Comparison of ENCODE assay signal across 8 cellular contexts in genomic region chr7:140479062-140479738, GRCh38. TPM values are rescaled to one million over a fixed set of nuclear protein-coding genes. Genes with fewer than 3 reads are reported as not detected.
DNase-seq lines count a peak whose midpoint lies in the region; ATAC-seq and TF ChIP-seq lines count a peak whose summit lies in the region.

Gene MKRN1, minus strand, starts transcription at chr7:140479505. Its CDS starts 161 bp downstream, at chr7:140479344.

- H3K27ac Mint-ChIP-seq in effector memory CD8-positive, alpha-beta T cell: peak within 1 kb of the TSS; percentile 92 to 95
- peak within 1 kb of the TSS; percentile 95 for H3K27ac Mint-ChIP-seq in memory B cell

- ATAC-seq in effector memory CD8-positive, alpha-beta T cell (replicated peaks): peak; percentile 84
- peak; percentile 84 for ATAC-seq in memory B cell (ENCODE audit: low read depth)

- peaks cover 20% of the 10 kb centered on the region for H3K36me3 Mint-ChIP-seq in effector memory CD8-positive, alpha-beta T cell (ENCODE audit: insufficient read depth)
- H3K36me3 Mint-ChIP-seq in memory B cell: peaks cover 3% of the 10 kb centered on the region

- no peaks in the 10 kb centered on the region for H3K27me3 Mint-ChIP-seq in effector memory CD8-positive, alpha-beta T cell
- no peaks in the 10 kb centered on the region for H3K27me3 Mint-ChIP-seq in memory B cell

- H3K4me3 Mint-ChIP-seq in effector memory CD8-positive, alpha-beta T cell: peak within 1 kb of the TSS; percentile 94 to 96
- peak within 1 kb of the TSS; percentile 100 for H3K4me3 Mint-ChIP-seq in memory B cell

- H3K9me3 Mint-ChIP-seq in effector memory CD8-positive, alpha-beta T cell: no peaks in the 10 kb centered on the region
- no peaks in the 10 kb centered on the region for H3K9me3 Mint-ChIP-seq in memory B cell

- DNase-seq in CMK (ENCODE audit: low read depth) (peak; percentile 81), GM20000 (ENCODE audit: low spot score) (peak; percentile 94), HT-29 (ENCODE audit: low spot score) (peak; percentile 95), NOMO-1 (lab: John Stamatoyannopoulos, UW; ENCODE audit: unreplicated experiment in 2 of 2) (peak; percentile 64 to 71), memory B cell (ENCODE audit: low spot score in 2 of 2) (peak; percentile 88 to 89)
- peak; percentile 88 for DNase-seq in activated CD8-positive, alpha-beta memory T cell treated with anti-CD3 and anti-CD28 coated beads for 4 hours (ENCODE audit: low read depth in 2 of 2)
- peak; percentile 83 to 85 (median 83) for DNase-seq in effector memory CD8-positive, alpha-beta T cell
- peak; percentile 85 for DNase-seq in stimulated activated CD8-positive, alpha-beta memory T cell treated with anti-CD3 and anti-CD28 coated beads, Interleukin-12 subunit alpha, Interleukin-12 subunit beta, amount 100 ng/mL, for 24 hours (ENCODE audit: extremely low read depth)

- TF ChIP-seq CTCF in GM20000 (IDR thresholded peaks at IDR 0.05; ENCODE audit: extremely low read depth, missing control alignments): no peak

- peaks cover 11 to 20% of the 10 kb centered on the region in 2 donors for H3K4me1 Mint-ChIP-seq in effector memory CD8-positive, alpha-beta T cell (ENCODE audit: low read depth in 2 of 2)
- peaks cover 16% of the 10 kb centered on the region for H3K4me1 Mint-ChIP-seq in memory B cell

RNA-seq across cellular contexts. Expression of gene MKRN1, which starts in this region (rescaled TPM):
- total RNA-seq in HT-29 (2014; rRNA removed; shearing (Covaris generic)): 52.5 and 61.8 TPM in 2 replicates

Comparison
In these comparisons a context has a peak if more than half of its experiments do, and no peak if none do; other contexts are left out.
1. Peak in every context shown above with its lines: DNase-seq and ATAC-seq.